14 cellular contexts compared by ENCODE assay signal in the genomic region with DNA sequence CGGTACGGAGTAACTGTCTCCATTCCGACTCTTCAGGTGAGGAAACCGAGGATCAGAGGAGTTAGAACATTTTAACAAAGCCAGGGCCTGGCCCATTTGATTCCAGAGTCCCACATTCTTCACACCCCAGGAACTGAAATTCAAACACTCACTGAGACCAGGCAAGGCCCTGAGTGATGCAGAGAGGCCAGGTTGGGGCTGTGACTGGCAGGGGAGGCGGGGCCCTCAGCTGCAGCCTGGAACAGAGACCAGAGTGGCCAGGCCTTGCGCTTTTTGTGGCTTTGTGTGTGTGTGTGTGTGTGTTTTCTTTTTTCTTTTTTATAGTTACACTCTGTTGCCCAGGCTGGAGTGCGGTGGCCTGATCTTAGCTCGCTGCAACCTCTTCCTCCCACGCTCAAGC.
"Had no signal": no experiment of that assay in that cellular context is flagged by ENCODE, and none has a peak within 500 bp of the region (broad histone marks: within the 10 kb centered on the region; RNA-seq: fewer than 3 reads in every experiment).

No MANE protein-coding gene starts in this region.

- H3K9me3 Mint-ChIP-seq: activated CD4-positive, alpha-beta memory T cell treated with anti-CD3 and anti-CD28 coated beads for 36 hours; activated T-helper 2 cell treated with anti-CD3 and anti-CD28 coated beads, Interferon-gamma antibody, Interleukin-2, Interleukin-4, amounts not matched to agents 10 μg/mL and 5 μg/mL and 100 μg/mL, durations not matched to agents 14 hours and 24 hours and 36 hours; nephron progenitor cell; T-helper 2 cell treated with Interferon-gamma antibody and Interleukin-4, amounts not matched to agents 5 μg/mL and 100 μg/mL, for 36 hours had no signal

- H3K4me3 Mint-ChIP-seq: activated CD4-positive, alpha-beta memory T cell treated with anti-CD3 and anti-CD28 coated beads for 36 hours; nephron progenitor cell; T-helper 2 cell treated with Interferon-gamma antibody and Interleukin-4, amounts not matched to agents 5 μg/mL and 100 μg/mL, for 36 hours had no signal

- H3K27me3 ChIP-seq: cardiac muscle cell, colonic mucosa, heart left ventricle, sigmoid colon had no signal

- H3K36me3 Mint-ChIP-seq: activated CD4-positive, alpha-beta memory T cell treated with anti-CD3 and anti-CD28 coated beads for 36 hours had no signal

- H3K27ac ChIP-seq: cardiac muscle cell, colonic mucosa, heart left ventricle, left lung, sigmoid colon, thoracic aorta had no signal

- ATAC-seq: heart left ventricle, left lung had no signal

- DNase-seq: activated CD4-positive, alpha-beta memory T cell treated with anti-CD3 and anti-CD28 coated beads for 36 hours; activated CD4-positive, alpha-beta T cell treated with anti-CD3 and anti-CD28 coated beads for 1 hour; colonic mucosa; heart left ventricle; islet precursor cell; left lung; nephron progenitor cell; sigmoid colon; stimulated activated CD4-positive, alpha-beta T cell treated with anti-CD3 and anti-CD28 coated beads, Interleukin-2, amount 100 ng/mL, for 24 hours; stimulated activated naive CD4-positive, alpha-beta T cell treated with Interleukin-2 at 50 U/mL for 16 hours had no signal

- H3K27ac Mint-ChIP-seq: activated CD4-positive, alpha-beta memory T cell treated with anti-CD3 and anti-CD28 coated beads for 36 hours; activated T-helper 2 cell treated with anti-CD3 and anti-CD28 coated beads, Interferon-gamma antibody, Interleukin-2, Interleukin-4, amounts not matched to agents 10 μg/mL and 5 μg/mL and 100 μg/mL, durations not matched to agents 14 hours and 24 hours and 36 hours; nephron progenitor cell; T-helper 2 cell treated with Interferon-gamma antibody and Interleukin-4, amounts not matched to agents 5 μg/mL and 100 μg/mL, for 36 hours had no signal

- H3K9me3 ChIP-seq: colonic mucosa, heart left ventricle, left lung, sigmoid colon, thoracic aorta had no signal

- H3K4me1 ChIP-seq: colonic mucosa had no signal

- H3K27me3 Mint-ChIP-seq: activated CD4-positive, alpha-beta memory T cell treated with anti-CD3 and anti-CD28 coated beads for 36 hours had no signal
